In the genomic region with DNA sequence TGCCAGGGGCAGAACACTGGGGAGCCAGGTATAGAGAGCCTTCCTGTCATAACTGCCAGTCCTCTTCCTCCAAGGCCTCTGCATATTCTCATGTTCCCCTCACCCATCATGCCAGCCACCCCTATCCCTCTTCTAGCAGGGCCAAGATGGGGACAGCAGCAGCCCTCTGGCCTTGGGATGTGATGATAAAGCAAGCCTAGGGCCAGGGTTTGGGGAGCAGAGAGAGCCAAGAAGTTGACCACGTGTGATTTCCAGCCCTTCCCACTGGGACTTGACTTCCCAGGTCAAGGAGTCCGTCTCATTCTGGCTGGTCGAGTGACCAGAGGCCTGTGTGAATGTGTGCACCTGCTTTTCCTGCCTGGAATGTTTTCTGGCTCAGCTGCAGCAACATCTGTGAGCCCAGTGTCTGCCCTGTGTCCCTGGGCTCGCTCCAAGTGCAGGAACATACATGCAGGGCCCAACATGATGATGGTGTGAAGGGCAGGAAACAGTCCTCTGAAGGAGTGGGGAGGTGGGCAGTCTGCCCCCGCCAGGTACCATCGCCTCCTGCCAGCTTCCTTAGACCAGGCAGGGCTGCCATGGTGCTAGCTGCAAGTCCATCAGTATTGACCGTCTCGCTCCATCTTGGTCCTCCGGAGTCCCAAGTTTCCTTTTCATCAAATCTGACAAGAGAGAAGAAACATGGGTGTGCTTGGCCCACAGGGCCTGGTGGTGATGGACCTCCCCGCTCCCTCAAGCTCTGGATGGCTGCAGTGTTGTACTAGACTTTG, we compare ENCODE assay signal across 15 cellular contexts. TPM values are rescaled to one million over a fixed set of nuclear protein-coding genes. Genes with fewer than 3 reads are reported as not detected.
DNase-seq lines count a peak whose midpoint lies in the region; ATAC-seq, FAIRE-seq and TF ChIP-seq lines count a peak whose summit lies in the region.
"Had no signal": no experiment of that assay in that cellular context is flagged by ENCODE, and none has a peak within 500 bp of the region (broad histone marks: within the 10 kb centered on the region; RNA-seq: fewer than 3 reads in every experiment).

No MANE protein-coding gene starts in this region.

- no peak for DNase-seq in CD4-positive, CD25-positive, alpha-beta regulatory T cell
- DNase-seq in RWPE1 (ENCODE audit: low spot score) (no peak), endodermal cell (peak; percentile 35), pancreas (peak in 4 of 6 donors; percentile 40 to 59 (median 56)), Karpas-422 (no peak), WTC11 (ENCODE audit: low spot score) (no peak), OCI-LY7 (ENCODE audit: low spot score) (no peak)
- DNase-seq: activated CD4-positive, alpha-beta T cell treated with anti-CD3 and anti-CD28 coated beads, Interleukin-2, amount 50 U/mL, for 4 hours; brain microvascular endothelial cell; COR-L47; NCI-H1436; NCI-H69 had no signal

- H3K4me3 ChIP-seq in CD4-positive, CD25-positive, alpha-beta regulatory T cell (ENCODE audit: low read depth, low read length): no peak overlapping the region
- H3K4me3 ChIP-seq in endodermal cell (ENCODE audit: low read length) (no peak overlapping the region), pancreas (no peak overlapping the region), Karpas-422 (ENCODE audit: low read length) (no peak overlapping the region), OCI-LY7 (ENCODE audit: low read depth, low read length, poor library complexity, severe bottlenecking) (no peak overlapping the region)

- intact Hi-C loops in pancreas (cut with DNase I): no loop called here
- intact Hi-C loops in OCI-LY7 (cut with micrococcal nuclease; ENCODE audit: unreplicated experiment): no loop called here

- H3K4me1 ChIP-seq in CD4-positive, CD25-positive, alpha-beta regulatory T cell (ENCODE audit: control insufficient read depth, insufficient read depth, low read length, poor library complexity, severe bottlenecking): no peaks in the 10 kb centered on the region
- H3K4me1 ChIP-seq in endodermal cell (ENCODE audit: control insufficient read depth, insufficient read depth, low read length) (no peaks in the 10 kb centered on the region), pancreas (peaks cover 0 to 4% (median 0%) of the 10 kb centered on the region in 3 donors), Karpas-422 (ENCODE audit: low read length) (no peaks in the 10 kb centered on the region), OCI-LY7 (ENCODE audit: insufficient read depth, low read length, poor library complexity, severe bottlenecking) (no peaks in the 10 kb centered on the region)

- peaks cover 21% of the 10 kb centered on the region for H3K36me3 Mint-ChIP-seq in CD4-positive, CD25-positive, alpha-beta regulatory T cell
- H3K36me3 Mint-ChIP-seq in endodermal cell (ENCODE audit: low read depth): peaks cover 31% of the 10 kb centered on the region
- H3K36me3 Mint-ChIP-seq in WTC11: peaks cover 14% of the 10 kb centered on the region

- H3K9me3 ChIP-seq in CD4-positive, CD25-positive, alpha-beta regulatory T cell (ENCODE audit: control insufficient read depth in 2 of 2, low read length in 2 of 2): no peaks in the 10 kb centered on the region
- H3K9me3 ChIP-seq in endodermal cell (ENCODE audit: control insufficient read depth, low read length) (no peaks in the 10 kb centered on the region), pancreas (no peaks in the 10 kb centered on the region), Karpas-422 (ENCODE audit: low read length) (no peaks in the 10 kb centered on the region), OCI-LY7 (ENCODE audit: low read length) (no peaks in the 10 kb centered on the region)

- peaks cover 0 to 15% (median 10%) of the 10 kb centered on the region in 4 donors for H3K4me1 Mint-ChIP-seq in CD4-positive, CD25-positive, alpha-beta regulatory T cell
- H3K4me1 Mint-ChIP-seq in endodermal cell: peaks cover 2% of the 10 kb centered on the region
- H3K4me1 Mint-ChIP-seq in WTC11: peaks cover 3% of the 10 kb centered on the region; the same call in 1 of the 2 replicates

- TF ChIP-seq CTCF in RWPE1 (conservative IDR thresholded peaks at IDR 0.05; ENCODE audit: low read depth) (no peak), endodermal cell (conservative IDR thresholded peaks at IDR 0.05) (no peak), pancreas (IDR thresholded peaks at IDR 0.05) (no peak), WTC11 (IDR thresholded peaks at IDR 0.05) (no peak), OCI-LY7 (conservative IDR thresholded peaks at IDR 0.05; ENCODE audit: low read length) (no peak)

- H3K27me3 Mint-ChIP-seq in CD4-positive, CD25-positive, alpha-beta regulatory T cell: no peaks in the 10 kb centered on the region
- H3K27me3 Mint-ChIP-seq in endodermal cell (ENCODE audit: insufficient read depth): no peaks in the 10 kb centered on the region
- peaks cover 2% of the 10 kb centered on the region; the same call in 1 of the 2 replicates for H3K27me3 Mint-ChIP-seq in WTC11 (ENCODE audit: low read depth)

- no peaks in the 10 kb centered on the region for H3K9me3 Mint-ChIP-seq in CD4-positive, CD25-positive, alpha-beta regulatory T cell
- no peaks in the 10 kb centered on the region for H3K9me3 Mint-ChIP-seq in endodermal cell
- no peaks in the 10 kb centered on the region for H3K9me3 Mint-ChIP-seq in WTC11

- no peak overlapping the region for H2AFZ ChIP-seq in Karpas-422 (ENCODE audit: low read length)
- no peak overlapping the region for H2AFZ ChIP-seq in OCI-LY7 (ENCODE audit: low read length)

- H4K20me1 ChIP-seq in Karpas-422 (ENCODE audit: insufficient read depth, low read depth, low read length) (0 out of 2 replicates have a peak, but pooled peaks cover 4% of the 10 kb centered on the region), OCI-LY7 (ENCODE audit: insufficient read depth, low read length) (no peaks in the 10 kb centered on the region)

- CTCF ChIA-PET in RWPE1 (lab: Yijun Ruan, JAX): interaction anchor here (0.6 to 0.8 kb wide), 2 partner anchors 72 to 286 kb away, joined by 4 read pairs; no protein-coding TSS in a partner anchor
- CTCF ChIA-PET in WTC11 (lab: Charles Lee): interaction anchor here (1.6 to 3.8 kb wide), 4 partner anchors 10 to 73 kb away, joined by 3 to 124 read pairs (median 29); no protein-coding TSS in a partner anchor
- CTCF ChIA-PET in OCI-LY7 (lab: Charles Lee; ENCODE audit: unreplicated experiment): no interaction called here

- ATAC-seq in CD4-positive, CD25-positive, alpha-beta regulatory T cell (ENCODE audit: low read depth in 2 of 2): no peak
- peak in 3 of 4 donors; percentile 35 to 55 (median 43) for ATAC-seq in pancreas
- ATAC-seq in WTC11: no peak
- no peak for ATAC-seq in GM21367 (IDR thresholded peaks at IDR 0.05; ENCODE audit: unreplicated experiment)
- ATAC-seq: esophagus mucosa had no signal

- WGBS in endodermal cell (ENCODE audit: insufficient coverage in 1 of 2, insufficient read length in 1 of 2), 2 experiments: 93% methylated on average over 8 to 10 of the region's 10 CpGs
- 64 to 65% methylated on average over 10 of the region's 10 CpGs for WGBS in pancreas, 2 donors

- H3K9ac ChIP-seq in endodermal cell (ENCODE audit: extremely low read depth, low read length, poor library complexity, severe bottlenecking) (no peak overlapping the region), Karpas-422 (ENCODE audit: low read length) (no peak overlapping the region)

- H3K27ac ChIP-seq in CD4-positive, CD25-positive, alpha-beta regulatory T cell (ENCODE audit: insufficient read depth, low read length, poor library complexity, severe bottlenecking): no peak overlapping the region
- H3K27ac ChIP-seq in RWPE1 (peak overlapping the region; percentile 34), endodermal cell (ENCODE audit: low read depth, low read length) (no peak overlapping the region), pancreas (no peak overlapping the region), Karpas-422 (ENCODE audit: low read length) (no peak overlapping the region), OCI-LY7 (ENCODE audit: low read depth, low read length, poor library complexity, severe bottlenecking) (no peak overlapping the region)
- H3K27ac ChIP-seq: brain microvascular endothelial cell had no signal

- no peak overlapping the region for H3K4me2 ChIP-seq in Karpas-422 (ENCODE audit: low read depth, low read length, poor library complexity, severe bottlenecking)
- H3K4me2 ChIP-seq in OCI-LY7 (ENCODE audit: low read length): no peak overlapping the region

- no peak for FAIRE-seq in pancreas (lab: Jason Lieb, UNC)

- POLR2A ChIA-PET in RWPE1 (lab: Yijun Ruan, JAX; ENCODE audit: low non-redundant PET) (no interaction called here), WTC11 (lab: Charles Lee) (no interaction called here), OCI-LY7 (lab: Charles Lee) (no interaction called here)

- H3K27ac Mint-ChIP-seq in CD4-positive, CD25-positive, alpha-beta regulatory T cell: peak overlapping the region in 2 of 3 donors; percentile 76 to 85
- H3K27ac Mint-ChIP-seq in endodermal cell (no peak overlapping the region), WTC11 (no peak overlapping the region)

- H3K4me3 Mint-ChIP-seq in CD4-positive, CD25-positive, alpha-beta regulatory T cell: no peak overlapping the region
- no peak overlapping the region for H3K4me3 Mint-ChIP-seq in endodermal cell
- no peak overlapping the region for H3K4me3 Mint-ChIP-seq in WTC11

- H3K9me2 ChIP-seq in Karpas-422 (replicated peaks; ENCODE audit: insufficient read depth, low read length) (no peaks in the 10 kb centered on the region), OCI-LY7 (ENCODE audit: insufficient read depth, low read length) (no peaks in the 10 kb centered on the region)

- H3K79me2 ChIP-seq in Karpas-422 (ENCODE audit: low read length) (no peaks in the 10 kb centered on the region), OCI-LY7 (ENCODE audit: insufficient read depth, low read depth, low read length) (no peaks in the 10 kb centered on the region)

- BruUV-seq in OCI-LY7 (replicated peaks; lab: Mats Ljungman, UMichigan): no TSS peak

- H3K27me3 ChIP-seq in CD4-positive, CD25-positive, alpha-beta regulatory T cell (ENCODE audit: control insufficient read depth, insufficient read depth, low read length): no peaks in the 10 kb centered on the region
- H3K27me3 ChIP-seq in endodermal cell (ENCODE audit: control insufficient read depth, insufficient read depth, low read length, poor library complexity, severe bottlenecking) (no peaks in the 10 kb centered on the region), pancreas (no peaks in the 10 kb centered on the region), Karpas-422 (ENCODE audit: low read length) (no peaks in the 10 kb centered on the region)
- H3K27me3 ChIP-seq: brain microvascular endothelial cell had no signal

- H3K36me3 ChIP-seq in CD4-positive, CD25-positive, alpha-beta regulatory T cell (ENCODE audit: control insufficient read depth, insufficient read depth, low read length): peaks cover 9% of the 10 kb centered on the region
- peaks cover 28% of the 10 kb centered on the region for H3K36me3 ChIP-seq in endodermal cell (ENCODE audit: control insufficient read depth, insufficient read depth, low read length)
- H3K36me3 ChIP-seq in pancreas: peaks cover 0 to 28% (median 16%) of the 10 kb centered on the region in 3 donors
- H3K36me3 ChIP-seq in Karpas-422 (ENCODE audit: insufficient read depth, low read length): peaks cover 4% of the 10 kb centered on the region; the same call in 1 of the 2 replicates
- H3K36me3 ChIP-seq in OCI-LY7 (ENCODE audit: insufficient read depth, low read length): peaks cover 24% of the 10 kb centered on the region
- H3K36me3 ChIP-seq: brain microvascular endothelial cell had no signal

RNA-seq across cellular contexts. Expression of a gene that starts 21.0 kb away (rescaled TPM):
- 8.2 TPM for total RNA-seq in CD4-positive, CD25-positive, alpha-beta regulatory T cell
- polyA plus RNA-seq in CD4-positive, CD25-positive, alpha-beta regulatory T cell: 1 to 10 TPM in 2 of 4 donors, under 1 TPM in 2; 0.16 to 1.4 (median 0.87) TPM
- total RNA-seq in endodermal cell: 10 to 100 TPM; 10.3 to 19.8 TPM
- polyA plus RNA-seq in endodermal cell (2013, experiment 1 of 2): 39.3 TPM
- 42.6 TPM for polyA plus RNA-seq in endodermal cell (2013, experiment 2 of 2)
- 10 to 100 TPM in 1 of 6 donors, 1 to 10 TPM in 5; 1.6 to 15.0 (median 2.6) TPM for total RNA-seq in pancreas
- 1 to 10 TPM; 6.0 to 7.5 TPM for polyA plus RNA-seq in pancreas
- total RNA-seq in Karpas-422 (2014; rRNA removed; shearing (Covaris generic); ENCODE audit: low replicate concordance): not detected in 2 replicates
- total RNA-seq in WTC11 (2021): 7.2 to 10.9 TPM (median 10.5 TPM) in 3 replicates
- total RNA-seq in OCI-LY7 (2014; rRNA removed; shearing (Covaris generic)): not detected in 2 replicates
- total RNA-seq in OCI-LY7 (2022): not detected in 2 replicates

RNA-seq across cellular contexts. Expression of a gene that starts 30.4 kb away (rescaled TPM):
- total RNA-seq in CD4-positive, CD25-positive, alpha-beta regulatory T cell: 13.0 TPM
- polyA plus RNA-seq in CD4-positive, CD25-positive, alpha-beta regulatory T cell: 10 to 100 TPM; 17.2 to 23.4 (median 20.4) TPM
- 10 to 100 TPM; 21.5 to 32.5 TPM for total RNA-seq in endodermal cell
- 26.1 TPM for polyA plus RNA-seq in endodermal cell (2013, experiment 1 of 2)
- 22.1 TPM for polyA plus RNA-seq in endodermal cell (2013, experiment 2 of 2)
- 10 to 100 TPM; 25.8 to 40.1 (median 32.4) TPM for total RNA-seq in pancreas
- 10 to 100 TPM; 28.9 to 30.6 TPM for polyA plus RNA-seq in pancreas
- 19.9 and 29.4 TPM in 2 replicates for total RNA-seq in Karpas-422 (2014; rRNA removed; shearing (Covaris generic); ENCODE audit: low replicate concordance)
- total RNA-seq in WTC11 (2021): 25.7 to 29.7 TPM (median 25.8 TPM) in 3 replicates
- 16.1 and 17.6 TPM in 2 replicates for total RNA-seq in OCI-LY7 (2014; rRNA removed; shearing (Covaris generic))
- 33.7 and 36.4 TPM in 2 replicates for total RNA-seq in OCI-LY7 (2022)

RNA-seq across cellular contexts. Expression of a gene that starts 43.9 kb away (rescaled TPM):
- not detected for total RNA-seq in CD4-positive, CD25-positive, alpha-beta regulatory T cell
- not detected for polyA plus RNA-seq in CD4-positive, CD25-positive, alpha-beta regulatory T cell
- total RNA-seq in endodermal cell (not detected), pancreas (not detected), WTC11 (2021) (not detected in 3 replicates), OCI-LY7 (2022) (not detected in 2 replicates)
- not detected for polyA plus RNA-seq in endodermal cell (2013, experiment 1 of 2)
- not detected for polyA plus RNA-seq in endodermal cell (2013, experiment 2 of 2)
- under 1 TPM in 1 of 2 donors, not detected in 1; 0.07 TPM for polyA plus RNA-seq in pancreas
- total RNA-seq in Karpas-422 (2014; rRNA removed; shearing (Covaris generic); ENCODE audit: low replicate concordance): not detected in 2 replicates
- total RNA-seq in OCI-LY7 (2014; rRNA removed; shearing (Covaris generic)): not detected in 2 replicates
- total RNA-seq: esophagus mucosa, myocyte had no signal

Comparison
In these comparisons a context has a peak if more than half of its experiments do, and no peak if none do; other contexts are left out.
1. ATAC-seq: peak in pancreas (3 of 4); none in CD4-positive, CD25-positive, alpha-beta regulatory T cell (0 of 2), WTC11 (single experiment) and GM21367 (single experiment).
2. DNase-seq: peak in endodermal cell (single experiment) and pancreas (4 of 6); none in CD4-positive, CD25-positive, alpha-beta regulatory T cell (0 of 3), RWPE1 (single experiment), Karpas-422 (single experiment), WTC11 (single experiment) and OCI-LY7 (single experiment).
3. H3K27ac Mint-ChIP-seq: peak in CD4-positive, CD25-positive, alpha-beta regulatory T cell (2 of 3); none in endodermal cell (single experiment) and WTC11 (single experiment).